Comparison of ENCODE assay signal across 12 cellular contexts in genomic region chr19:16607819-16608218, GRCh38. TPM values are rescaled to one million over a fixed set of nuclear protein-coding genes. Genes with fewer than 3 reads are reported as not detected.
DNase-seq lines count a peak whose midpoint lies in the region; ATAC-seq and TF ChIP-seq lines count a peak whose summit lies in the region.
"Had no signal": no experiment of that assay in that cellular context is flagged by ENCODE, and none has a peak within 500 bp of the region (broad histone marks: within the 10 kb centered on the region; RNA-seq: fewer than 3 reads in every experiment).

No MANE protein-coding gene starts in this region.

- no peak overlapping the region for H3K9ac ChIP-seq in rectal smooth muscle tissue (ENCODE audit: low read length)

- H3K27me3 ChIP-seq in AG04450 (ENCODE audit: control insufficient read depth, insufficient read depth, low read length) = no peaks in the 10 kb centered on the region
- H3K27me3 ChIP-seq in gastroesophageal sphincter = no peaks in the 10 kb centered on the region
- no peaks in the 10 kb centered on the region for H3K27me3 ChIP-seq in rectal smooth muscle tissue (ENCODE audit: control insufficient read depth, insufficient read depth, low read length)

- peak overlapping the region in 1 of 4 donors; percentile 56 for H3K4me3 Mint-ChIP-seq in IgD-negative memory B cell
- H3K4me3 Mint-ChIP-seq: CD8-positive, alpha-beta memory T cell; central memory CD8-positive, alpha-beta T cell had no signal

- no peak for TF ChIP-seq POLR2A in gastroesophageal sphincter (IDR thresholded peaks at IDR 0.05)

- no peaks in the 10 kb centered on the region for H3K9me3 Mint-ChIP-seq in IgD-negative memory B cell
- H3K9me3 Mint-ChIP-seq: CD8-positive, alpha-beta memory T cell; central memory CD8-positive, alpha-beta T cell had no signal

- DNase-seq in AG04450 (ENCODE audit: low read depth, low spot score) (no peak), NOMO-1 treated with dmso at 0.1 percent for 144 hours (lab: John Stamatoyannopoulos, UW; ENCODE audit: unreplicated experiment) (no peak), NCI-H82 (lab: John Stamatoyannopoulos, UW) (no peak), RPMI8226 (no peak)
- DNase-seq: activated T-cell treated with anti-CD3 and anti-CD28 coated beads for 4 hours; CD8-positive, alpha-beta memory T cell; left cardiac atrium had no signal

- POLR2A ChIA-PET in AG04450 (lab: Yijun Ruan, JAX) = no interaction called here

- 86 to 93% methylated on average over 3 to 7 of the region's 12 CpGs for WGBS in gastroesophageal sphincter (ENCODE audit: low coverage in 1 of 2), 2 donors

- TF ChIP-seq EP300 in gastroesophageal sphincter (IDR thresholded peaks at IDR 0.05) = no peak

- H3K9me3 ChIP-seq in AG04450 (ENCODE audit: control insufficient read depth, insufficient read depth, low read length) (no peaks in the 10 kb centered on the region), gastroesophageal sphincter (no peaks in the 10 kb centered on the region)

- no peaks in the 10 kb centered on the region for H3K36me3 Mint-ChIP-seq in IgD-negative memory B cell

- CTCF ChIA-PET in AG04450 (lab: Charles Lee) = interaction anchor here (0.6 kb wide), 1 partner anchor 31 kb away, joined by 5 read pairs; no protein-coding TSS in a partner anchor

- peak overlapping the region in 2 of 3 donors; percentile 20 to 25 for H3K27ac Mint-ChIP-seq in IgD-negative memory B cell

- no peaks in the 10 kb centered on the region for H3K27me3 Mint-ChIP-seq in IgD-negative memory B cell
- H3K27me3 Mint-ChIP-seq: CD8-positive, alpha-beta memory T cell; central memory CD8-positive, alpha-beta T cell had no signal

- TF ChIP-seq CTCF in AG04450 (IDR thresholded peaks at IDR 0.05; ENCODE audit: low read depth, low read length) (no peak), gastroesophageal sphincter (IDR thresholded peaks at IDR 0.05) (no peak)

- peaks cover 43 to 53% (median 46%) of the 10 kb centered on the region in 3 donors for H3K4me1 Mint-ChIP-seq in IgD-negative memory B cell

- no peaks in the 10 kb centered on the region for H3K36me3 ChIP-seq in gastroesophageal sphincter
- H3K36me3 ChIP-seq in rectal smooth muscle tissue (ENCODE audit: control insufficient read depth, insufficient read depth, low read length) = peaks cover 4% of the 10 kb centered on the region

- H3K4me1 ChIP-seq in gastroesophageal sphincter (peaks cover 0 to 48% (median 18%) of the 10 kb centered on the region in 3 donors), rectal smooth muscle tissue (ENCODE audit: control insufficient read depth, insufficient read depth, low read length) (peaks cover 26% of the 10 kb centered on the region)

- peak overlapping the region; percentile 52 for H3K27ac ChIP-seq in AG04450 (ENCODE audit: low read depth, low read length)
- H3K27ac ChIP-seq in gastroesophageal sphincter = peak overlapping the region in 3 of 4 donors; percentile 78 to 83 (median 81)
- peak overlapping the region; percentile 93 for H3K27ac ChIP-seq in rectal smooth muscle tissue (ENCODE audit: low read depth, low read length)

- H3K4me3 ChIP-seq in AG04450 (ENCODE audit: low read depth, low read length) (no peak overlapping the region), gastroesophageal sphincter (no peak overlapping the region), rectal smooth muscle tissue (ENCODE audit: low read length) (no peak overlapping the region)

- no peak for ATAC-seq in gastroesophageal sphincter
- no peak for ATAC-seq in HG03039 (IDR thresholded peaks at IDR 0.05; ENCODE audit: unreplicated experiment)

RNA-seq across cellular contexts. Expression of gene MED26, which starts 20.2 kb away (rescaled TPM):
- polyA plus RNA-seq in AG04450 (2011; rRNA removed) (3.0 and 3.1 TPM in 2 replicates), IgD-negative memory B cell (5.3 TPM)
- polyA minus RNA-seq in AG04450 (2011; rRNA and poly(A)+ RNA removed) = 10.5 and 13.2 TPM in 2 replicates
- 10 to 100 TPM in 1 of 4 donors, 1 to 10 TPM in 3; 5.8 to 10.5 (median 8.3) TPM for total RNA-seq in gastroesophageal sphincter

RNA-seq across cellular contexts. Expression of gene SLC35E1, which starts 35.6 kb away (rescaled TPM):
- 35.7 TPM in 2 replicates for polyA plus RNA-seq in AG04450 (2011; rRNA removed)
- 86.3 and 87.4 TPM in 2 replicates for polyA minus RNA-seq in AG04450 (2011; rRNA and poly(A)+ RNA removed)
- polyA plus RNA-seq in IgD-negative memory B cell = 18.9 TPM
- 10 to 100 TPM; 24.9 to 35.5 (median 29.7) TPM for total RNA-seq in gastroesophageal sphincter

RNA-seq across cellular contexts. Expression of gene SMIM7, which starts 52.1 kb away (rescaled TPM):
- polyA plus RNA-seq in AG04450 (2011; rRNA removed) (84.8 and 88.6 TPM in 2 replicates), IgD-negative memory B cell (87.3 TPM)
- polyA minus RNA-seq in AG04450 (2011; rRNA and poly(A)+ RNA removed) = 56.5 and 57.5 TPM in 2 replicates
- total RNA-seq in gastroesophageal sphincter = 100 to 1,000 TPM in 1 of 4 donors, 10 to 100 TPM in 3; 73.4 to 112 (median 86.0) TPM

RNA-seq across cellular contexts. Expression of gene TMEM38A, which starts 53.1 kb away (rescaled TPM):
- polyA plus RNA-seq in AG04450 (2011; rRNA removed) = 2.2 and 2.4 TPM in 2 replicates
- 3.3 TPM in 2 replicates for polyA minus RNA-seq in AG04450 (2011; rRNA and poly(A)+ RNA removed)
- polyA plus RNA-seq in IgD-negative memory B cell = 11.0 TPM
- total RNA-seq in gastroesophageal sphincter = 10 to 100 TPM in 1 of 4 donors, 1 to 10 TPM in 3; 7.1 to 18.8 (median 8.8) TPM
- polyA plus RNA-seq: CD8-positive, alpha-beta memory T cell had no signal
